In the genomic region with DNA sequence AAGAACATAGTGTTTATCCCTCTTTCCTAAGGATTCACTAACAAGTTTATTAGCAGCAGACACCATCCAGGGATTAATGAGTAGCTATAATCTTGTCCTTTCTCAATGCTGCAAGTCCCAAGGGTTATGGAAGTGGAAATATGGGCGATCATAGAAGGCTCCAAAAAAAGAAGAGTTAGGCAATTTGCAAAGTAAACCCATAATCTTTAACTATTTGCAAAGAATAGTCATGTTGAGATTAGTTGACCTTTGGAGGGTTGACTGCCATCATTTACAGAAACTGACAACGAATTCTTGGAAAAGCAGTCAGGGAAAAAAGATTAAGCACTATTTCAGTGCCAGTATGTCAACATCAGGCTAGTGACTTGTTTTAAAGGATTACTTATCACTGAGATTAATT, we compare ENCODE assay signal across 19 cellular contexts.
DNase-seq lines count a peak whose midpoint lies in the region; ATAC-seq and TF ChIP-seq lines count a peak whose summit lies in the region.
"Had no signal": no experiment of that assay in that cellular context is flagged by ENCODE, and none has a peak within 500 bp of the region (broad histone marks: within the 10 kb centered on the region; RNA-seq: fewer than 3 reads in every experiment).

No MANE protein-coding gene starts in this region.

- H3K4me1 ChIP-seq in ovary (ENCODE audit: insufficient read depth): no peaks in the 10 kb centered on the region

- no peak for ATAC-seq in GM18498 (IDR thresholded peaks at IDR 0.05; ENCODE audit: unreplicated experiment)
- ATAC-seq in activated CD8-positive, alpha-beta T cell treated with anti-CD3 and anti-CD28 coated beads for 36 hours: no peak
- ATAC-seq: foreskin keratinocyte, left ventricle myocardium superior had no signal

- 31 to 45% (median 37%) methylated on average over 2 of the region's 2 CpGs for WGBS in ovary, 3 donors

- no peak for TF ChIP-seq POLR2A in ovary (IDR thresholded peaks at IDR 0.05)

- H3K27me3 Mint-ChIP-seq in progenitor cell of endocrine pancreas: no peaks in the 10 kb centered on the region
- no peaks in the 10 kb centered on the region for H3K27me3 Mint-ChIP-seq in activated CD8-positive, alpha-beta T cell treated with anti-CD3 and anti-CD28 coated beads for 36 hours

- peak overlapping the region in 1 of 2 donors; percentile 23 for H3K27ac ChIP-seq in ovary
- H3K27ac ChIP-seq: foreskin keratinocyte, VCaP had no signal

- H3K36me3 Mint-ChIP-seq in progenitor cell of endocrine pancreas (ENCODE audit: insufficient read depth): peaks cover 2% of the 10 kb centered on the region
- no peaks in the 10 kb centered on the region for H3K36me3 Mint-ChIP-seq in activated CD8-positive, alpha-beta T cell treated with anti-CD3 and anti-CD28 coated beads for 36 hours (ENCODE audit: low read depth)

- TF ChIP-seq EP300 in ovary (IDR thresholded peaks at IDR 0.05): no peak

- peak overlapping the region; percentile 29 for H3K4me3 Mint-ChIP-seq in progenitor cell of endocrine pancreas (ENCODE audit: low read depth)
- H3K4me3 Mint-ChIP-seq in activated CD8-positive, alpha-beta T cell treated with anti-CD3 and anti-CD28 coated beads for 36 hours: no peak overlapping the region
- H3K4me3 Mint-ChIP-seq: activated naive CD4-positive, alpha-beta T cell treated with anti-CD3 and anti-CD28 coated beads for 36 hours; endodermal cell had no signal

- H3K4me3 ChIP-seq in ovary: no peak overlapping the region

- intact Hi-C loops in ovary (cut with DNase I): no loop called here
- intact Hi-C loops in activated CD8-positive, alpha-beta T cell treated with anti-CD3 and anti-CD28 coated beads for 36 hours (cut with micrococcal nuclease): no loop called here

- no peaks in the 10 kb centered on the region for H3K36me3 ChIP-seq in ovary

- no peaks in the 10 kb centered on the region for H3K9me3 Mint-ChIP-seq in progenitor cell of endocrine pancreas (ENCODE audit: low read depth)
- H3K9me3 Mint-ChIP-seq in activated CD8-positive, alpha-beta T cell treated with anti-CD3 and anti-CD28 coated beads for 36 hours: no peaks in the 10 kb centered on the region
- H3K9me3 Mint-ChIP-seq: endodermal cell had no signal

- CTCF ChIA-PET in activated CD8-positive, alpha-beta T cell treated with anti-CD3 and anti-CD28 coated beads for 36 hours (lab: Charles Lee): no interaction called here

- POLR2A ChIA-PET in activated CD8-positive, alpha-beta T cell treated with anti-CD3 and anti-CD28 coated beads for 36 hours (lab: Charles Lee): no interaction called here

- no peaks in the 10 kb centered on the region for H3K9me3 ChIP-seq in ovary

- H3K27me3 ChIP-seq in ovary: no peaks in the 10 kb centered on the region
- H3K27me3 ChIP-seq: foreskin keratinocyte had no signal

- TF ChIP-seq CTCF in progenitor cell of endocrine pancreas (IDR thresholded peaks at IDR 0.05; ENCODE audit: unreplicated experiment): no peak
- TF ChIP-seq CTCF in ovary (IDR thresholded peaks at IDR 0.05): no peak
- TF ChIP-seq CTCF in activated CD8-positive, alpha-beta T cell treated with anti-CD3 and anti-CD28 coated beads for 36 hours (IDR thresholded peaks at IDR 0.05): no peak

- DNase-seq in HT-29 (ENCODE audit: low spot score) (peak; percentile 30), OCI-M1 (lab: John Stamatoyannopoulos, UW) (peak; percentile 61), glomerular visceral epithelial cell (ENCODE audit: extremely low spot score) (peak; percentile 1), progenitor cell of endocrine pancreas (ENCODE audit: low spot score, unreplicated experiment) (no peak), NAMALWA (ENCODE audit: low spot score) (no peak), ovary (no peak)
- DNase-seq in activated CD8-positive, alpha-beta T cell treated with anti-CD3 and anti-CD28 coated beads for 36 hours: no peak
- DNase-seq: activated CD4-positive, alpha-beta T cell treated with anti-CD3 and anti-CD28 coated beads, Interleukin-2, amount 50 U/mL, for 48 hours; activated naive CD4-positive, alpha-beta T cell treated with anti-CD3 and anti-CD28 coated beads for 36 hours; COR-L47; endodermal cell; foreskin keratinocyte; left ventricle myocardium superior; NCI-H146; NCI-H446 treated with DMSO at 0.1 percent for 48 hours; stimulated activated CD4-positive, alpha-beta T cell treated with anti-CD3 and anti-CD28 coated beads, Interleukin-4, amount 100 ng/mL, for 1 hour; substantia nigra had no signal

- peak overlapping the region; percentile 2 for H3K27ac Mint-ChIP-seq in progenitor cell of endocrine pancreas
- H3K27ac Mint-ChIP-seq in activated CD8-positive, alpha-beta T cell treated with anti-CD3 and anti-CD28 coated beads for 36 hours: no peak overlapping the region
- H3K27ac Mint-ChIP-seq: activated naive CD4-positive, alpha-beta T cell treated with anti-CD3 and anti-CD28 coated beads for 36 hours; endodermal cell had no signal

- H3K4me1 Mint-ChIP-seq in progenitor cell of endocrine pancreas (ENCODE audit: low read depth): peaks cover 28% of the 10 kb centered on the region
- no peaks in the 10 kb centered on the region for H3K4me1 Mint-ChIP-seq in activated CD8-positive, alpha-beta T cell treated with anti-CD3 and anti-CD28 coated beads for 36 hours (ENCODE audit: low read depth)

Comparison
In these comparisons a context has a peak if more than half of its experiments do, and no peak if none do; other contexts are left out.
1. DNase-seq: peak in HT-29 (single experiment), OCI-M1 (single experiment) and glomerular visceral epithelial cell (single experiment); none in progenitor cell of endocrine pancreas (single experiment), NAMALWA (single experiment), ovary (0 of 5) and activated CD8-positive, alpha-beta T cell treated with anti-CD3 and anti-CD28 coated beads for 36 hours (single experiment).